ENCODE assay signal across 35 cellular contexts in genomic region chr4:5489260-5489659, GRCh38.
"Had no signal": no experiment of that assay in that cellular context is flagged by ENCODE, and none has a peak within 500 bp of the region (broad histone marks: within the 10 kb centered on the region; RNA-seq: fewer than 3 reads in every experiment).

No MANE protein-coding gene starts in this region.

- DNase-seq: Karpas-422, Kasumi-1, MG63, MM.1S, MV-4-11, NCI-H1048, NCI-H1092, NCI-H1092 treated with DMSO at 0.1 percent for 48 hours, NCI-H1105, NCI-H1105 treated with DMSO at 0.1 percent for 48 hours, NCI-H1417, NCI-H1417 treated with DMSO at 0.1 percent for 48 hours, NCI-H1436, NCI-H1436 treated with DMSO at 0.1 percent for 48 hours, NCI-H146, NCI-H1694, NCI-H1694 treated with DMSO at 0.1 percent for 48 hours, NCI-H187, NCI-H187 treated with DMSO at 0.1 percent for 48 hours, NCI-H1930, NCI-H2029, NCI-H2029 treated with DMSO at 0.1 percent for 48 hours, NCI-H2081, NCI-H2081 treated with DMSO at 0.1 percent for 48 hours, NCI-H2107, NCI-H2171, NCI-H2171 treated with DMSO at 0.1 percent for 48 hours, NCI-H2227 treated with DMSO at 0.1 percent for 48 hours, NCI-H226, NCI-H345, NCI-H446, NCI-H446 treated with DMSO at 0.1 percent for 48 hours, NCI-H510A, NCI-H510A treated with DMSO at 0.1 percent for 48 hours had no signal

- H3K27ac ChIP-seq: KMS-11 had no signal

- H3K36me3 ChIP-seq: MG63 had no signal

- H3K4me3 ChIP-seq: MG63 had no signal

- H3K9me3 ChIP-seq: MG63 had no signal
